1 cellular context compared by ENCODE assay signal in genomic region chrX:16585486-16586370, GRCh38.
A peak's percentile ranks its signal among the peaks of the same experiment; 100 is the strongest.
TF ChIP-seq lines count a peak whose summit lies in the region.

No MANE protein-coding gene starts in this region.

TF ChIP-seq in K562, 482 proteins besides CTCF, POLR2A, EP300 and RAD21 (continued from another document and continues in another):
- TF ChIP-seq CREB3 (tag; conservative IDR thresholded peaks at IDR 0.05; ENCODE audit: low read depth) (peak; percentile 95), NELFE (IDR thresholded peaks at IDR 0.05; ENCODE audit: insufficient read depth, insufficient read length) (no peak), ETV6 (IDR thresholded peaks at IDR 0.05; ENCODE audit: borderline replicate concordance in 1 of 2, low read depth in 2 of 2, low read length in 1 of 2) (no peak), ETV6 (CRISPR knock-in tag; IDR thresholded peaks at IDR 0.05; ENCODE audit: borderline replicate concordance) (no peak), TCFL5 (CRISPR knock-in tag; conservative IDR thresholded peaks at IDR 0.05) (peak; percentile 81), HCFC1 (IDR thresholded peaks at IDR 0.05; ENCODE audit: low read depth, low read length) (no peak), ZNF140 (CRISPR knock-in tag; IDR thresholded peaks at IDR 0.05) (no peak), GTF2A2 (tag; IDR thresholded peaks at IDR 0.05) (peak; percentile 64; the same call in 1 of the 2 replicates), BDP1 (IDR thresholded peaks at IDR 0.05; ENCODE audit: insufficient read depth, insufficient read length) (no peak), ZNF384 (IDR thresholded peaks at IDR 0.05; ENCODE audit: low read depth, low read length) (no peak), COPS2 (conservative IDR thresholded peaks at IDR 0.05) (no peak), ZBTB9 (CRISPR knock-in tag; IDR thresholded peaks at IDR 0.05) (peak; percentile 93), ZNF197 (CRISPR knock-in tag; IDR thresholded peaks at IDR 0.05; ENCODE audit: low read depth) (no peak), ZNF133 (CRISPR knock-in tag; IDR thresholded peaks at IDR 0.05) (no peak), ZNF408 (CRISPR knock-in tag; IDR thresholded peaks at IDR 0.05; ENCODE audit: low read depth) (no peak), BRD4 (IDR thresholded peaks at IDR 0.05) (no peak), HLTF (IDR thresholded peaks at IDR 0.05) (no peak), ZBTB17 (CRISPR knock-in tag; IDR thresholded peaks at IDR 0.05) (0 out of 2 replicates have a peak, but pooled peaks have one; percentile 61), GMEB1 (CRISPR knock-in tag; IDR thresholded peaks at IDR 0.05) (peak; percentile 51; the same call in 1 of the 2 replicates), KDM2B (CRISPR knock-in tag; IDR thresholded peaks at IDR 0.05) (no peak), TSC22D4 (tag; IDR thresholded peaks at IDR 0.05) (no peak), XRCC3 (IDR thresholded peaks at IDR 0.05) (no peak), ZFPM2 (CRISPR knock-in tag; IDR thresholded peaks at IDR 0.05) (no peak), SMAD3 (CRISPR knock-in tag; conservative IDR thresholded peaks at IDR 0.05) (peak; percentile 89), CXXC5 (CRISPR knock-in tag; IDR thresholded peaks at IDR 0.05) (peak; percentile 81), HMG20A (CRISPR knock-in tag; conservative IDR thresholded peaks at IDR 0.05) (no peak), STAT5A (IDR thresholded peaks at IDR 0.05; ENCODE audit: borderline replicate concordance, low read length) (no peak), MECOM (CRISPR knock-in tag; IDR thresholded peaks at IDR 0.05) (peak; percentile 88), PTRF (tag; IDR thresholded peaks at IDR 0.05) (peak; percentile 93), GABPB1 (CRISPR knock-in tag; IDR thresholded peaks at IDR 0.05) (no peak), NFE2L1 (tag; IDR thresholded peaks at IDR 0.05; ENCODE audit: borderline replicate concordance, low read depth) (peak; percentile 44; the same call in 1 of the 2 replicates), IRF9 (tag; IDR thresholded peaks at IDR 0.05) (peak; percentile 70), PHF21A (IDR thresholded peaks at IDR 0.05; ENCODE audit: borderline replicate concordance, low read depth) (no peak), USF2 (CRISPR knock-in tag; IDR thresholded peaks at IDR 0.05) (no peak), TAF1 (IDR thresholded peaks at IDR 0.05; ENCODE audit: control insufficient read depth, extremely low read depth, insufficient read depth, low read length, severe bottlenecking) (no peak), ZNF354B (CRISPR knock-in tag; IDR thresholded peaks at IDR 0.05) (peak; percentile 69; the same call in 1 of the 2 replicates), MLX (CRISPR knock-in tag; conservative IDR thresholded peaks at IDR 0.05) (no peak), ELK1 (CRISPR knock-in tag; IDR thresholded peaks at IDR 0.05) (no peak), KHSRP (IDR thresholded peaks at IDR 0.05) (no peak), AFF4 (CRISPR knock-in tag; IDR thresholded peaks at IDR 0.05) (no peak), ARNT (IDR thresholded peaks at IDR 0.05) (no peak), MCM2 (IDR thresholded peaks at IDR 0.05; ENCODE audit: low read depth) (no peak), TCF15 (CRISPR knock-in tag; IDR thresholded peaks at IDR 0.05) (peak; percentile 97), PTBP1 (IDR thresholded peaks at IDR 0.05; ENCODE audit: low read depth, low read length) (no peak), ZFP91 (CRISPR knock-in tag; IDR thresholded peaks at IDR 0.05) (no peak), STAG1 (CRISPR knock-in tag; IDR thresholded peaks at IDR 0.05; ENCODE audit: borderline replicate concordance) (no peak), THAP12 (CRISPR knock-in tag; IDR thresholded peaks at IDR 0.05) (no peak), MAZ (CRISPR knock-in tag; conservative IDR thresholded peaks at IDR 0.05 in 1 of 2, IDR thresholded peaks at IDR 0.05 in 1 of 2) (peak in 1 of 2 experiments; percentile 51; a peak in 1 of 4 replicates), BMI1 (IDR thresholded peaks at IDR 0.05; ENCODE audit: low read length) (no peak), ZBTB33 (CRISPR knock-in tag; IDR thresholded peaks at IDR 0.05) (no peak), ZNF699 (CRISPR knock-in tag; IDR thresholded peaks at IDR 0.05; ENCODE audit: insufficient replicate concordance) (peak; percentile 35), C11orf30 (IDR thresholded peaks at IDR 0.05; ENCODE audit: low read depth) (no peak)
